8 cellular contexts compared by ENCODE assay signal in genomic region chr5:1524799-1525623, GRCh38. TPM values are rescaled to one million over a fixed set of nuclear protein-coding genes. Genes with fewer than 3 reads are reported as not detected.
DNase-seq lines count a peak whose midpoint lies in the region; ATAC-seq and TF ChIP-seq lines count a peak whose summit lies in the region.
"Had no signal": no experiment of that assay in that cellular context is flagged by ENCODE, and none has a peak within 500 bp of the region (broad histone marks: within the 10 kb centered on the region; RNA-seq: fewer than 3 reads in every experiment).

No MANE protein-coding gene starts in this region.

- H3K56ac ChIP-seq in H9 (ENCODE audit: insufficient read length, low read depth, low read length): no peak overlapping the region

- no peak overlapping the region for H3K4me2 ChIP-seq in H9 (ENCODE audit: insufficient read depth, insufficient read length, low read length)

- TF ChIP-seq CTCF in H9 (conservative IDR thresholded peaks at IDR 0.05) (no peak), WERI-Rb-1 (IDR thresholded peaks at IDR 0.05; ENCODE audit: low read depth, low read length) (no peak)

- WGBS in H9 (ENCODE audit: extremely low coverage, insufficient read length, low lambda C conversion rate): no CpG with 5 or more reads among the region's 20 CpGs

- no peak for ATAC-seq in stimulated activated effector memory CD8-positive, alpha-beta T cell treated with anti-CD3 and anti-CD28 coated beads, Interleukin-12 subunit alpha, Interleukin-12 subunit beta, amount 100 ng/mL, for 72 hours

- H3K9me3 Mint-ChIP-seq in H9: no peaks in the 10 kb centered on the region; a peak in 1 of 5 replicates
- no peaks in the 10 kb centered on the region for H3K9me3 Mint-ChIP-seq in stimulated activated effector memory CD8-positive, alpha-beta T cell treated with anti-CD3 and anti-CD28 coated beads, Interleukin-12 subunit alpha, Interleukin-12 subunit beta, amount 100 ng/mL, for 72 hours

- H3K23ac ChIP-seq in H9 (ENCODE audit: insufficient read length, low read depth, low read length): no peak overlapping the region

- H3K4me3 Mint-ChIP-seq in H9: peak overlapping the region; percentile 52 to 72; a peak in 4 of 5 replicates
- peak overlapping the region; percentile 96 for H3K4me3 Mint-ChIP-seq in stimulated activated effector memory CD8-positive, alpha-beta T cell treated with anti-CD3 and anti-CD28 coated beads, Interleukin-12 subunit alpha, Interleukin-12 subunit beta, amount 100 ng/mL, for 72 hours

- H3K4me3 ChIP-seq in WERI-Rb-1 (ENCODE audit: low read depth, low read length) (no peak overlapping the region), iPS-20b (ENCODE audit: low read length) (peak overlapping the region; percentile 58; the same call in 1 of the 2 replicates)

- H3K27me3 ChIP-seq in H9 (ENCODE audit: insufficient read depth, low read length) (no peaks in the 10 kb centered on the region), WERI-Rb-1 (ENCODE audit: insufficient read depth, low read depth, severe bottlenecking) (no peaks in the 10 kb centered on the region), iPS-20b (ENCODE audit: insufficient read depth, low read length) (no peaks in the 10 kb centered on the region)

- H3K36me3 ChIP-seq in WERI-Rb-1 (peaks cover 14% of the 10 kb centered on the region), iPS-20b (ENCODE audit: insufficient read depth, low read depth, low read length) (peaks cover 15% of the 10 kb centered on the region)

- no peak overlapping the region for H2BK5ac ChIP-seq in H9 (ENCODE audit: insufficient read length, low read length)

- H2BK120ac ChIP-seq in H9 (ENCODE audit: low read depth, low read length, poor library complexity, severe bottlenecking): no peak overlapping the region

- no peak overlapping the region for H2BK20ac ChIP-seq in H9 (ENCODE audit: low read depth, low read length, poor library complexity, severe bottlenecking)

- no peak overlapping the region for H4K8ac ChIP-seq in H9 (replicated peaks; ENCODE audit: insufficient read length, low read depth, low read length)

- no peaks in the 10 kb centered on the region for H4K20me1 ChIP-seq in H9 (ENCODE audit: control insufficient read depth, insufficient read depth, insufficient read length)

- H3K27ac ChIP-seq in H9 (ENCODE audit: insufficient read length, low read depth, low read length): no peak overlapping the region
- no peak overlapping the region for H3K27ac ChIP-seq in WERI-Rb-1
- no peak overlapping the region for H3K27ac ChIP-seq in iPS-20b (ENCODE audit: low read length)

- peaks cover 10 to 22% (median 15%) of the 10 kb centered on the region in 3 experiments; a peak in 6 of 7 replicates for H3K36me3 Mint-ChIP-seq in H9 (ENCODE audit: insufficient read depth in 1 of 3, low read depth in 3 of 3)
- H3K36me3 Mint-ChIP-seq in stimulated activated effector memory CD8-positive, alpha-beta T cell treated with anti-CD3 and anti-CD28 coated beads, Interleukin-12 subunit alpha, Interleukin-12 subunit beta, amount 100 ng/mL, for 72 hours: peaks cover 28% of the 10 kb centered on the region

- H3K4me1 Mint-ChIP-seq in H9: peaks cover 14 to 23% of the 10 kb centered on the region in 2 experiments
- peaks cover 45% of the 10 kb centered on the region for H3K4me1 Mint-ChIP-seq in stimulated activated effector memory CD8-positive, alpha-beta T cell treated with anti-CD3 and anti-CD28 coated beads, Interleukin-12 subunit alpha, Interleukin-12 subunit beta, amount 100 ng/mL, for 72 hours

- H3K27me3 Mint-ChIP-seq in H9 (ENCODE audit: low read depth): peaks cover 6% of the 10 kb centered on the region

- H4K91ac ChIP-seq in H9 (ENCODE audit: insufficient read length, low read depth, low read length): no peak overlapping the region

- H3K27ac Mint-ChIP-seq in H9: no peak overlapping the region
- H3K27ac Mint-ChIP-seq in stimulated activated effector memory CD8-positive, alpha-beta T cell treated with anti-CD3 and anti-CD28 coated beads, Interleukin-12 subunit alpha, Interleukin-12 subunit beta, amount 100 ng/mL, for 72 hours: peak overlapping the region; percentile 69

- H3K23me2 ChIP-seq in H9 (ENCODE audit: insufficient read length, low read depth, low read length, poor library complexity, severe bottlenecking): peaks cover 9% of the 10 kb centered on the region

- no peak overlapping the region for H3T11ph ChIP-seq in H9 (ENCODE audit: low read length)

- no peak for DNase-seq in H9
- DNase-seq in WERI-Rb-1: peak; percentile 8
- DNase-seq in stimulated activated effector memory CD8-positive, alpha-beta T cell treated with anti-CD3 and anti-CD28 coated beads, Interleukin-12 subunit alpha, Interleukin-12 subunit beta, amount 100 ng/mL, for 72 hours (ENCODE audit: low spot score in 2 of 2): no peak
- no peak for DNase-seq in stimulated activated CD4-positive, alpha-beta T cell treated with anti-CD3 and anti-CD28 coated beads, Interleukin-4, amount 100 ng/mL, for 4 hours
- DNase-seq in midbrain (lab: John Stamatoyannopoulos, UW): no peak
- no peak for DNase-seq in NCI-H1417 (lab: John Stamatoyannopoulos, UW)
- DNase-seq: amniotic stem cell had no signal

- no peak overlapping the region for H4K5ac ChIP-seq in H9 (ENCODE audit: insufficient read length, low read depth, low read length)

- no peak overlapping the region for H2BK12ac ChIP-seq in H9 (ENCODE audit: insufficient read length, low read depth, low read length)

- peaks cover 27% of the 10 kb centered on the region for H3K79me2 ChIP-seq in H9 (ENCODE audit: insufficient read depth, low read length)

- peaks cover 3% of the 10 kb centered on the region for H3K79me1 ChIP-seq in H9 (ENCODE audit: insufficient read depth, low read depth, low read length, poor library complexity, severe bottlenecking)

- H3K4me1 ChIP-seq in H9 (ENCODE audit: insufficient read depth, low read length): peaks cover 5% of the 10 kb centered on the region; the same call in 1 of the 2 replicates
- H3K4me1 ChIP-seq in iPS-20b (ENCODE audit: insufficient read depth, low read length): peaks cover 16% of the 10 kb centered on the region; the same call in 1 of the 2 replicates

- no peak overlapping the region for H3K4ac ChIP-seq in H9 (ENCODE audit: low read depth, low read length)

- no peak overlapping the region; the same call in 1 of the 2 replicates for H3K14ac ChIP-seq in H9 (ENCODE audit: insufficient read depth, low read length)

- H2BK15ac ChIP-seq in H9 (ENCODE audit: low read depth, low read length): no peak overlapping the region

- H2AK5ac ChIP-seq in H9 (ENCODE audit: insufficient read length, low read length): no peak overlapping the region

- H3K18ac ChIP-seq in H9 (ENCODE audit: insufficient read length, low read depth, low read length): no peak overlapping the region

- no peaks in the 10 kb centered on the region for H3K9me3 ChIP-seq in H9 (ENCODE audit: control insufficient read depth, low read depth, low read length)
- no peaks in the 10 kb centered on the region for H3K9me3 ChIP-seq in WERI-Rb-1 (ENCODE audit: severe bottlenecking)
- H3K9me3 ChIP-seq in iPS-20b (ENCODE audit: insufficient read depth, low read depth, low read length): no peaks in the 10 kb centered on the region

- H3K9ac ChIP-seq in H9 (ENCODE audit: extremely low read depth, insufficient read length, low read length) (no peak overlapping the region), iPS-20b (ENCODE audit: low read depth, low read length) (no peak overlapping the region; the same call in 1 of the 2 replicates)

- H2AFZ ChIP-seq in H9 (ENCODE audit: low read length): no peak overlapping the region

RNA-seq across cellular contexts. Expression of gene LPCAT1, which starts 1.3 kb away (rescaled TPM):
- total RNA-seq in H9 (2021): 222 and 231 TPM in 2 replicates
